Comparison of ENCODE assay signal across 10 cellular contexts in genomic region chr1:214506972-214507431, GRCh38. TPM values are rescaled to one million over a fixed set of nuclear protein-coding genes. Genes with fewer than 3 reads are reported as not detected.
DNase-seq lines count a peak whose midpoint lies in the region; ATAC-seq and TF ChIP-seq lines count a peak whose summit lies in the region.
"Had no signal": no experiment of that assay in that cellular context is flagged by ENCODE, and none has a peak within 500 bp of the region (broad histone marks: within the 10 kb centered on the region; RNA-seq: fewer than 3 reads in every experiment).

No MANE protein-coding gene starts in this region.

- H3K27ac ChIP-seq in esophagus muscularis mucosa (replicated peaks in 1 of 4) (no peak overlapping the region), neuronal stem cell (replicated peaks; ENCODE audit: low read length) (no peak overlapping the region), adrenal gland (no peak overlapping the region)

- intact Hi-C loops in esophagus muscularis mucosa (cut with DNase I) = no loop called here
- intact Hi-C loops in adrenal gland (cut with DNase I) = no loop called here

- H4K91ac ChIP-seq in neuronal stem cell (ENCODE audit: low read depth, low read length, poor library complexity) = no peak overlapping the region

- WGBS in esophagus muscularis mucosa = 43% methylated on average over 2 of the region's 2 CpGs
- no CpG with 5 or more reads among the region's 2 CpGs for WGBS in neuronal stem cell (ENCODE audit: extremely low coverage in 2 of 2, insufficient read length in 2 of 2, insufficient replicate concordance in 1 of 2), 2 donors
- WGBS in adrenal gland, 4 donors = 48 to 62% (median 58%) methylated on average over 2 of the region's 2 CpGs

- no peaks in the 10 kb centered on the region for H3K9me3 ChIP-seq in esophagus muscularis mucosa
- peaks cover 4 to 27% of the 10 kb centered on the region in 2 donors for H3K9me3 ChIP-seq in neuronal stem cell (replicated peaks in 1 of 2; ENCODE audit: control insufficient read depth in 2 of 2, insufficient read depth in 1 of 2, low read depth in 1 of 2, low read length in 2 of 2)
- no peaks in the 10 kb centered on the region for H3K9me3 ChIP-seq in adrenal gland (replicated peaks in 1 of 3)

- H4K8ac ChIP-seq in neuronal stem cell (ENCODE audit: low read depth, low read length) = no peak overlapping the region

- H3K14ac ChIP-seq in neuronal stem cell (ENCODE audit: low read length) = no peak overlapping the region

- H2AFZ ChIP-seq in neuronal stem cell (ENCODE audit: low read length) = no peak overlapping the region

- peak; percentile 97 for DNase-seq in DMS53 treated with DMSO at 0.1 percent for 48 hours (lab: John Stamatoyannopoulos, UW; ENCODE audit: unreplicated experiment)
- DNase-seq in esophagus muscularis mucosa (ENCODE audit: extremely low spot score) = peak; percentile 75
- DNase-seq in NCI-H446 treated with DMSO at 0.1 percent for 48 hours (lab: John Stamatoyannopoulos, UW) = no peak
- no peak for DNase-seq in SIG-M5 treated with dmso at 0.1 percent for 504 hours (lab: John Stamatoyannopoulos, UW; ENCODE audit: unreplicated experiment)
- DNase-seq in neuronal stem cell (ENCODE audit: low spot score) = no peak
- no peak for DNase-seq in adrenal gland
- DNase-seq: posterior cingulate gyrus; stimulated activated naive CD4-positive, alpha-beta T cell treated with Interleukin-2 at 50 U/mL for 16 hours had no signal

- no peak overlapping the region for H2BK15ac ChIP-seq in neuronal stem cell (ENCODE audit: low read length)

- H3K4me1 ChIP-seq in esophagus muscularis mucosa = peaks cover 7 to 17% (median 12%) of the 10 kb centered on the region in 4 donors
- peaks cover 3 to 9% of the 10 kb centered on the region in 2 donors for H3K4me1 ChIP-seq in neuronal stem cell (ENCODE audit: control insufficient read depth in 2 of 2, insufficient read depth in 1 of 2, low read depth in 1 of 2, low read length in 2 of 2)
- H3K4me1 ChIP-seq in adrenal gland (replicated peaks in 1 of 2) = no peaks in the 10 kb centered on the region

- no peak overlapping the region for H2AK5ac ChIP-seq in neuronal stem cell (ENCODE audit: low read depth, low read length)

- no peak overlapping the region for H3K9ac ChIP-seq in neuronal stem cell (ENCODE audit: low read depth, low read length, poor library complexity)

- H3K36me3 ChIP-seq in esophagus muscularis mucosa (no peaks in the 10 kb centered on the region), neuronal stem cell (replicated peaks in 1 of 2; ENCODE audit: control insufficient read depth in 2 of 2, insufficient read depth in 2 of 2, low read length in 2 of 2) (no peaks in the 10 kb centered on the region), adrenal gland (replicated peaks in 1 of 2) (no peaks in the 10 kb centered on the region)

- H2BK5ac ChIP-seq in neuronal stem cell (ENCODE audit: low read length) = no peak overlapping the region

- ATAC-seq in GM21447 (IDR thresholded peaks at IDR 0.05; ENCODE audit: unreplicated experiment) = peak; percentile 77
- peak; percentile 51 for ATAC-seq in HG03565 (IDR thresholded peaks at IDR 0.05; ENCODE audit: unreplicated experiment)

- TF ChIP-seq POLR2A in esophagus muscularis mucosa (IDR thresholded peaks at IDR 0.05; ENCODE audit: low read depth) (no peak), adrenal gland (IDR thresholded peaks at IDR 0.05) (no peak)

- TF ChIP-seq EP300 in esophagus muscularis mucosa (IDR thresholded peaks at IDR 0.05) = no peak

- H3K4me3 ChIP-seq in esophagus muscularis mucosa (no peak overlapping the region), neuronal stem cell (ENCODE audit: low read length in 2 of 2) (no peak overlapping the region), adrenal gland (no peak overlapping the region)

- TF ChIP-seq CTCF in esophagus muscularis mucosa (IDR thresholded peaks at IDR 0.05) (no peak), adrenal gland (IDR thresholded peaks at IDR 0.05) (no peak)

- H3K4me2 ChIP-seq in neuronal stem cell (ENCODE audit: insufficient read depth, low read length, poor library complexity, severe bottlenecking) = no peak overlapping the region

- no peak overlapping the region for H2BK12ac ChIP-seq in neuronal stem cell (ENCODE audit: low read length)

- no peak overlapping the region for H3K23ac ChIP-seq in neuronal stem cell (ENCODE audit: low read depth, low read length, poor library complexity)

- no peak overlapping the region for H3K4ac ChIP-seq in neuronal stem cell (ENCODE audit: low read length)

- H3K18ac ChIP-seq in neuronal stem cell (ENCODE audit: low read length) = no peak overlapping the region

- no peak overlapping the region for H2BK120ac ChIP-seq in neuronal stem cell (ENCODE audit: low read depth, low read length)

- H3K27me3 ChIP-seq in esophagus muscularis mucosa = no peaks in the 10 kb centered on the region
- H3K27me3 ChIP-seq in neuronal stem cell (ENCODE audit: control insufficient read depth in 3 of 3, insufficient read depth in 3 of 3, low read depth in 1 of 3, low read length in 3 of 3) = no peaks in the 10 kb centered on the region
- H3K27me3 ChIP-seq in adrenal gland = no peaks in the 10 kb centered on the region

- H3K79me1 ChIP-seq in neuronal stem cell (ENCODE audit: low read depth, low read length) = peaks cover 3% of the 10 kb centered on the region

RNA-seq across cellular contexts. Expression of gene PTPN14, which starts 44.4 kb away (rescaled TPM):
- total RNA-seq in esophagus muscularis mucosa (100 to 1,000 TPM in 1 of 4 donors, 10 to 100 TPM in 3; 48.5 to 108 (median 69.1) TPM), adrenal gland (10 to 100 TPM; 30.0 to 96.2 (median 57.5) TPM)
- 10.2 TPM for polyA plus RNA-seq in neuronal stem cell (2013, experiment 1 of 2)
- 11.0 TPM for polyA plus RNA-seq in neuronal stem cell (2013, experiment 2 of 2)
- polyA plus RNA-seq in adrenal gland = 10 to 100 TPM in 2 of 3 donors, 1 to 10 TPM in 1; 7.9 to 20.6 (median 10.1) TPM

Comparison
In these comparisons a context has a peak if more than half of its experiments do, and no peak if none do; other contexts are left out.
1. DNase-seq: peak in DMS53 treated with DMSO at 0.1 percent for 48 hours (single experiment) and esophagus muscularis mucosa (single experiment); none in NCI-H446 treated with DMSO at 0.1 percent for 48 hours (single experiment), SIG-M5 treated with dmso at 0.1 percent for 504 hours (single experiment), neuronal stem cell (single experiment) and adrenal gland (0 of 7).